ENCODE assay signal across 15 cellular contexts in genomic region chr6:167441653-167442644, GRCh38.
DNase-seq lines count a peak whose midpoint lies in the region; ATAC-seq, FAIRE-seq and TF ChIP-seq lines count a peak whose summit lies in the region.
"Had no signal": no experiment of that assay in that cellular context is flagged by ENCODE, and none has a peak within 500 bp of the region (broad histone marks: within the 10 kb centered on the region; RNA-seq: fewer than 3 reads in every experiment).

No MANE protein-coding gene starts in this region.

- H3K27ac Mint-ChIP-seq in glutamatergic neuron (ENCODE audit: unreplicated experiment) (peak overlapping the region; percentile 86), neural progenitor cell (peak overlapping the region; percentile 99)

- peaks cover 52% of the 10 kb centered on the region for H3F3A ChIP-seq in neural progenitor cell (ENCODE audit: low read depth)

- WGBS in small intestine, 3 donors = 43 to 55% (median 53%) methylated on average over 19 of the region's 19 CpGs

- H3K27ac ChIP-seq in neural progenitor cell = peak overlapping the region; percentile 100
- no peak overlapping the region for H3K27ac ChIP-seq in small intestine (ENCODE audit: low read depth in 1 of 2, low read length in 1 of 2)
- H3K27ac ChIP-seq: body of pancreas, stomach had no signal

- H3K4me2 ChIP-seq in neural progenitor cell = peak overlapping the region; percentile 68

- POLR2A ChIA-PET in GM10248 (lab: Yijun Ruan, JAX) = no interaction called here

- H3K27me3 ChIP-seq in H7 (ENCODE audit: control insufficient read depth, insufficient read depth, low read length) (no peaks in the 10 kb centered on the region), neural progenitor cell (no peaks in the 10 kb centered on the region), small intestine (ENCODE audit: control insufficient read depth in 2 of 2, insufficient read depth in 2 of 2, low read length in 2 of 2) (peaks cover 0 to 1% of the 10 kb centered on the region in 2 donors)
- H3K27me3 ChIP-seq: body of pancreas, stomach had no signal

- CTCF ChIA-PET in GM10248 (lab: Yijun Ruan, JAX) = no interaction called here

- no peaks in the 10 kb centered on the region for H3K9me3 ChIP-seq in neural progenitor cell (ENCODE audit: low read depth)
- no peaks in the 10 kb centered on the region for H3K9me3 ChIP-seq in small intestine (ENCODE audit: control insufficient read depth, low read depth)
- H3K9me3 ChIP-seq: body of pancreas, stomach had no signal

- no peak overlapping the region for H2AFZ ChIP-seq in neural progenitor cell (replicated peaks)

- H3K4me3 ChIP-seq in H7 (ENCODE audit: insufficient read depth, low read depth, low read length) (no peak overlapping the region), neural progenitor cell (peak overlapping the region; percentile 24), small intestine (ENCODE audit: low read depth in 1 of 2, low read length in 2 of 2) (no peak overlapping the region)
- H3K4me3 ChIP-seq: body of pancreas, stomach had no signal

- no peak for FAIRE-seq in small intestine (lab: Jason Lieb, UNC)
- FAIRE-seq: endothelial cell of umbilical vein, G401.6 had no signal

- H3K36me3 ChIP-seq in H7 (replicated peaks; ENCODE audit: control insufficient read depth, insufficient read depth, low read length) (no peaks in the 10 kb centered on the region), neural progenitor cell (peaks cover 5% of the 10 kb centered on the region), small intestine (ENCODE audit: control insufficient read depth in 2 of 2, insufficient read depth in 2 of 2, low read length in 2 of 2) (no peaks in the 10 kb centered on the region)
- H3K36me3 ChIP-seq: stomach had no signal

- H3K27me3 Mint-ChIP-seq in glutamatergic neuron (ENCODE audit: unreplicated experiment) (no peaks in the 10 kb centered on the region), neural progenitor cell (ENCODE audit: insufficient read depth, low read depth) (peaks cover 3% of the 10 kb centered on the region)

- ATAC-seq in GM21825 (IDR thresholded peaks at IDR 0.05; ENCODE audit: unreplicated experiment) (no peak), GM18867 (IDR thresholded peaks at IDR 0.05; ENCODE audit: unreplicated experiment) (no peak)
- ATAC-seq: body of pancreas, Panc1 had no signal

- no peaks in the 10 kb centered on the region for H4K20me1 ChIP-seq in neural progenitor cell (ENCODE audit: low read depth)

- DNase-seq in H7 (peak; percentile 84), NCI-H2171 (lab: John Stamatoyannopoulos, UW) (peak; percentile 30), glutamatergic neuron (no peak), neural progenitor cell (ENCODE audit: low spot score) (peak; percentile 93), small intestine (no peak), GM10248 (ENCODE audit: extremely low spot score) (no peak)
- DNase-seq: activated CD4-positive, alpha-beta T cell treated with anti-CD3 and anti-CD28 coated beads for 48 hours; body of pancreas; NCI-H2081 treated with DMSO at 0.1 percent for 48 hours; stomach had no signal

- no peak overlapping the region for H3K9ac ChIP-seq in neural progenitor cell

- H3K4me1 Mint-ChIP-seq in glutamatergic neuron (ENCODE audit: low read depth, unreplicated experiment) (peaks cover 41% of the 10 kb centered on the region), neural progenitor cell (peaks cover 61% of the 10 kb centered on the region)

- H3K79me2 ChIP-seq in neural progenitor cell (ENCODE audit: low read depth) = peaks cover 34% of the 10 kb centered on the region

- H3K36me3 Mint-ChIP-seq in glutamatergic neuron (ENCODE audit: unreplicated experiment) (peaks cover 6% of the 10 kb centered on the region), neural progenitor cell (peaks cover 8% of the 10 kb centered on the region)

- H3K4me3 Mint-ChIP-seq in glutamatergic neuron (ENCODE audit: unreplicated experiment) (peak overlapping the region; percentile 40), neural progenitor cell (peak overlapping the region; percentile 72)

- peaks cover 7% of the 10 kb centered on the region for H3K9me3 Mint-ChIP-seq in glutamatergic neuron (ENCODE audit: unreplicated experiment)
- H3K9me3 Mint-ChIP-seq in neural progenitor cell = peaks cover 20% of the 10 kb centered on the region

- peaks cover 63% of the 10 kb centered on the region for H3K4me1 ChIP-seq in neural progenitor cell
- no peaks in the 10 kb centered on the region for H3K4me1 ChIP-seq in small intestine (ENCODE audit: control insufficient read depth in 2 of 2, insufficient read depth in 1 of 2, low read depth in 1 of 2, low read length in 1 of 2)
- H3K4me1 ChIP-seq: body of pancreas had no signal

- TF ChIP-seq CTCF in glutamatergic neuron (IDR thresholded peaks at IDR 0.05; ENCODE audit: partially characterized antibody, unreplicated experiment) (no peak), neural progenitor cell (IDR thresholded peaks at IDR 0.05) (no peak), GM10248 (IDR thresholded peaks at IDR 0.05; ENCODE audit: control extremely low read depth, extremely low read depth, low read depth, missing control alignments) (no peak)

Comparison
In these comparisons a context has a peak if more than half of its experiments do, and no peak if none do; other contexts are left out.
1. DNase-seq: peak in H7 (single experiment), NCI-H2171 (single experiment) and neural progenitor cell (single experiment); none in glutamatergic neuron (single experiment), small intestine (single experiment) and GM10248 (single experiment).